Comparison of ENCODE assay signal across 1 cellular context in the genomic region with DNA sequence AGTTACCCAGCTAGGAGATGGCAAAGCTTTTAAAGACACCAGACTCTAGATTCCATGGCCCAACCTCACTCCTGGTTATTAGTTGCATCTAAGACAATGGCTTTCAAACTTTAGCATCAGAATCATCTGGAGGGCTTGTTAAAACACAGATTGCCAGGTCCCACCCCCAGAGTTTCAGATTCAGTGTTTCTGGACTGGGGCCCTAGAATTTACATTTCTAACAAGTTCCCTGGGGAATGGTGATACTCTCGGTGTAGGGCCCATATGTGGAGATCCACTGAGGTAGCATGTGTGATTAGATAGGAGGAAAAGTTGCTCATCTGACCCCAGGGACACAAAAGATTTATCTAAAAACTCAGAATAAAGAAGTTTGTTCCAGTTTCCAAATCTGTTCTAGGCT.
TF ChIP-seq lines count a peak whose summit lies in the region.

No MANE protein-coding gene starts in this region.

TF ChIP-seq in SK-N-SH, 30 proteins besides CTCF, POLR2A, EP300 and RAD21 (continued from another document):
- TF ChIP-seq, protein P1, sequence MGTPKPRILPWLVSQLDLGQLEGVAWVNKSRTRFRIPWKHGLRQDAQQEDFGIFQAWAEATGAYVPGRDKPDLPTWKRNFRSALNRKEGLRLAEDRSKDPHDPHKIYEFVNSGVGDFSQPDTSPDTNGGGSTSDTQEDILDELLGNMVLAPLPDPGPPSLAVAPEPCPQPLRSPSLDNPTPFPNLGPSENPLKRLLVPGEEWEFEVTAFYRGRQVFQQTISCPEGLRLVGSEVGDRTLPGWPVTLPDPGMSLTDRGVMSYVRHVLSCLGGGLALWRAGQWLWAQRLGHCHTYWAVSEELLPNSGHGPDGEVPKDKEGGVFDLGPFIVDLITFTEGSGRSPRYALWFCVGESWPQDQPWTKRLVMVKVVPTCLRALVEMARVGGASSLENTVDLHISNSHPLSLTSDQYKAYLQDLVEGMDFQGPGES (IDR thresholded peaks at IDR 0.05; ENCODE audit: low read depth, low read length) = no peak
- no peak for TF ChIP-seq RXRA (IDR thresholded peaks at IDR 0.05; ENCODE audit: borderline replicate concordance, low read depth)
- TF ChIP-seq, protein P2, sequence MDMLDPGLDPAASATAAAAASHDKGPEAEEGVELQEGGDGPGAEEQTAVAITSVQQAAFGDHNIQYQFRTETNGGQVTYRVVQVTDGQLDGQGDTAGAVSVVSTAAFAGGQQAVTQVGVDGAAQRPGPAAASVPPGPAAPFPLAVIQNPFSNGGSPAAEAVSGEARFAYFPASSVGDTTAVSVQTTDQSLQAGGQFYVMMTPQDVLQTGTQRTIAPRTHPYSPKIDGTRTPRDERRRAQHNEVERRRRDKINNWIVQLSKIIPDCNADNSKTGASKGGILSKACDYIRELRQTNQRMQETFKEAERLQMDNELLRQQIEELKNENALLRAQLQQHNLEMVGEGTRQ (IDR thresholded peaks at IDR 0.05; ENCODE audit: borderline replicate concordance, low read depth, low read length) = no peak
- no peak for TF ChIP-seq SIN3A (IDR thresholded peaks at IDR 0.05; ENCODE audit: borderline replicate concordance, low read depth, low read length)
- TF ChIP-seq TEAD4 (IDR thresholded peaks at IDR 0.05; ENCODE audit: borderline replicate concordance, insufficient read depth) = no peak
- TF ChIP-seq ELF1 (IDR thresholded peaks at IDR 0.05) = no peak
TF ChIP-seq in SK-N-SH: peak in this region for 0.
